10 cellular contexts compared by ENCODE assay signal in genomic region chr1:64163972-64164371, GRCh38. TPM values are rescaled to one million over a fixed set of nuclear protein-coding genes. Genes with fewer than 3 reads are reported as not detected.
DNase-seq lines count a peak whose midpoint lies in the region; ATAC-seq, FAIRE-seq and TF ChIP-seq lines count a peak whose summit lies in the region.
"Had no signal": no experiment of that assay in that cellular context is flagged by ENCODE, and none has a peak within 500 bp of the region (broad histone marks: within the 10 kb centered on the region; RNA-seq: fewer than 3 reads in every experiment).

No MANE protein-coding gene starts in this region.

- POLR2A ChIA-PET in CD8-positive, alpha-beta memory T cell (lab: Charles Lee) = no interaction called here
- POLR2A ChIA-PET in CD4-positive, alpha-beta T cell (lab: Charles Lee) = no interaction called here

- H3K4me3 ChIP-seq in right cardiac atrium (ENCODE audit: low read length) = no peak overlapping the region
- H3K4me3 ChIP-seq in CD8-positive, alpha-beta memory T cell (ENCODE audit: low read length) = no peak overlapping the region

- no peaks in the 10 kb centered on the region for H3K36me3 Mint-ChIP-seq in CD8-positive, alpha-beta memory T cell
- no peaks in the 10 kb centered on the region for H3K36me3 Mint-ChIP-seq in activated T-helper 17 cell treated with anti-CD3 and anti-CD28 coated beads, Interleukin-2, amount 50 U/mL, for 72 hours (ENCODE audit: low read depth)
- H3K36me3 Mint-ChIP-seq in CD4-positive, alpha-beta T cell (ENCODE audit: low read depth) = no peaks in the 10 kb centered on the region
- H3K36me3 Mint-ChIP-seq: naive B cell had no signal

- H3K4me1 ChIP-seq in right cardiac atrium (ENCODE audit: control insufficient read depth, insufficient read depth, low read length) = peaks cover 4% of the 10 kb centered on the region
- no peaks in the 10 kb centered on the region for H3K4me1 ChIP-seq in CD8-positive, alpha-beta memory T cell (ENCODE audit: insufficient read depth, low read length)
- H3K4me1 ChIP-seq: Caco-2 had no signal

- H3K27ac ChIP-seq in right cardiac atrium (ENCODE audit: low read length) = no peak overlapping the region
- H3K27ac ChIP-seq in CD8-positive, alpha-beta memory T cell (ENCODE audit: low read depth, low read length) = no peak overlapping the region
- H3K27ac ChIP-seq in CD4-positive, alpha-beta T cell (ENCODE audit: low read depth, low read length) = no peak overlapping the region

- ATAC-seq in Right ventricle myocardium inferior (peak; percentile 62), right cardiac atrium (peak; percentile 34 to 45)
- no peak for ATAC-seq in activated T-helper 17 cell treated with anti-CD3 and anti-CD28 coated beads, Interleukin-2, amount 50 U/mL, for 72 hours (replicated peaks)
- ATAC-seq in CD4-positive, alpha-beta T cell (ENCODE audit: poor library complexity) = no peak

- CTCF ChIA-PET in CD8-positive, alpha-beta memory T cell (lab: Charles Lee) = no interaction called here
- CTCF ChIA-PET in CD4-positive, alpha-beta T cell (lab: Charles Lee) = no interaction called here

- H3K27ac Mint-ChIP-seq in CD8-positive, alpha-beta memory T cell = no peak overlapping the region
- H3K27ac Mint-ChIP-seq in activated T-helper 17 cell treated with anti-CD3 and anti-CD28 coated beads, Interleukin-2, amount 50 U/mL, for 72 hours = no peak overlapping the region
- no peak overlapping the region for H3K27ac Mint-ChIP-seq in CD4-positive, alpha-beta T cell

- FAIRE-seq in urothelium cell line (lab: Jason Lieb, UNC) = no peak

- peaks cover 0 to 28% of the 10 kb centered on the region in 2 donors for H3K27me3 Mint-ChIP-seq in CD8-positive, alpha-beta memory T cell
- H3K27me3 Mint-ChIP-seq in activated T-helper 17 cell treated with anti-CD3 and anti-CD28 coated beads, Interleukin-2, amount 50 U/mL, for 72 hours = peaks cover 18% of the 10 kb centered on the region
- H3K27me3 Mint-ChIP-seq in CD4-positive, alpha-beta T cell = peaks cover 14% of the 10 kb centered on the region
- H3K27me3 Mint-ChIP-seq: naive B cell had no signal

- intact Hi-C loops in Right ventricle myocardium inferior (cut with DNase I) (no loop called here), cardiac septum (cut with DNase I) (loop anchor here (10.0 kb wide), 1 partner anchor 489 kb away; no protein-coding TSS in a partner anchor), right cardiac atrium (cut with DNase I) (no loop called here)
- intact Hi-C loops in CD4-positive, alpha-beta T cell (cut with DNase I, micrococcal nuclease) = no loop called here

- no peaks in the 10 kb centered on the region for H3K4me1 Mint-ChIP-seq in CD8-positive, alpha-beta memory T cell
- no peaks in the 10 kb centered on the region for H3K4me1 Mint-ChIP-seq in activated T-helper 17 cell treated with anti-CD3 and anti-CD28 coated beads, Interleukin-2, amount 50 U/mL, for 72 hours
- H3K4me1 Mint-ChIP-seq in CD4-positive, alpha-beta T cell (ENCODE audit: low read depth) = no peaks in the 10 kb centered on the region
- H3K4me1 Mint-ChIP-seq: naive B cell had no signal

- H3K4me3 Mint-ChIP-seq in CD8-positive, alpha-beta memory T cell = no peak overlapping the region
- no peak overlapping the region for H3K4me3 Mint-ChIP-seq in activated T-helper 17 cell treated with anti-CD3 and anti-CD28 coated beads, Interleukin-2, amount 50 U/mL, for 72 hours
- H3K4me3 Mint-ChIP-seq in CD4-positive, alpha-beta T cell = no peak overlapping the region
- H3K4me3 Mint-ChIP-seq: naive B cell had no signal

- no peaks in the 10 kb centered on the region for H3K27me3 ChIP-seq in right cardiac atrium (ENCODE audit: control insufficient read depth, insufficient read depth)
- H3K27me3 ChIP-seq in CD8-positive, alpha-beta memory T cell (ENCODE audit: insufficient read depth, low read length, poor library complexity, severe bottlenecking) = peaks cover 9% of the 10 kb centered on the region
- peaks cover 5% of the 10 kb centered on the region for H3K27me3 ChIP-seq in CD4-positive, alpha-beta T cell (ENCODE audit: control insufficient read depth, insufficient read depth, low read length)

- no peaks in the 10 kb centered on the region for H3K36me3 ChIP-seq in CD8-positive, alpha-beta memory T cell (ENCODE audit: insufficient read depth, low read length)

- no peaks in the 10 kb centered on the region for H3K9me3 Mint-ChIP-seq in CD8-positive, alpha-beta memory T cell
- H3K9me3 Mint-ChIP-seq in activated T-helper 17 cell treated with anti-CD3 and anti-CD28 coated beads, Interleukin-2, amount 50 U/mL, for 72 hours = no peaks in the 10 kb centered on the region
- H3K9me3 Mint-ChIP-seq in CD4-positive, alpha-beta T cell = no peaks in the 10 kb centered on the region
- H3K9me3 Mint-ChIP-seq: naive B cell had no signal

- no peak for DNase-seq in Right ventricle myocardium inferior (ENCODE audit: missing footprints)
- DNase-seq in cardiac septum (ENCODE audit: low spot score) = no peak
- DNase-seq in amniotic stem cell (lab: John Stamatoyannopoulos, UW) = peak; percentile 23
- no peak for DNase-seq in right cardiac atrium
- peak; percentile 27 for DNase-seq in urothelium cell line (ENCODE audit: low spot score)
- DNase-seq in CD8-positive, alpha-beta memory T cell = no peak
- DNase-seq in CD4-positive, alpha-beta T cell = no peak
- DNase-seq: Caco-2, naive B cell had no signal

- H3K9me3 ChIP-seq in right cardiac atrium (ENCODE audit: control insufficient read depth, low read length) = no peaks in the 10 kb centered on the region
- no peaks in the 10 kb centered on the region for H3K9me3 ChIP-seq in CD8-positive, alpha-beta memory T cell (ENCODE audit: low read length)
- H3K9me3 ChIP-seq in CD4-positive, alpha-beta T cell (ENCODE audit: control insufficient read depth, low read length) = no peaks in the 10 kb centered on the region
- H3K9me3 ChIP-seq: Caco-2 had no signal

- TF ChIP-seq CTCF in CD4-positive, alpha-beta T cell (IDR thresholded peaks at IDR 0.05) = no peak

- 36% methylated on average over 1 of the region's 1 CpG for WGBS in right cardiac atrium

RNA-seq across cellular contexts. Expression of gene UBE2U, which starts 39.5 kb away (rescaled TPM):
- total RNA-seq in Right ventricle myocardium inferior = 0.95 TPM
- total RNA-seq in cardiac septum = not detected
- not detected for total RNA-seq in right cardiac atrium
- not detected for polyA plus RNA-seq in right cardiac atrium
- total RNA-seq in CD8-positive, alpha-beta memory T cell = not detected
- not detected for polyA plus RNA-seq in CD8-positive, alpha-beta memory T cell
- not detected for total RNA-seq in activated T-helper 17 cell treated with anti-CD3 and anti-CD28 coated beads, Interleukin-2, amount 50 U/mL, for 72 hours
- total RNA-seq in CD4-positive, alpha-beta T cell = not detected
- total RNA-seq: Caco-2 had no signal

Comparison
In these comparisons a context has a peak if more than half of its experiments do, and no peak if none do; other contexts are left out.
1. ATAC-seq: peak in Right ventricle myocardium inferior (single experiment) and right cardiac atrium (2 of 2); none in activated T-helper 17 cell treated with anti-CD3 and anti-CD28 coated beads, Interleukin-2, amount 50 U/mL, for 72 hours (single experiment) and CD4-positive, alpha-beta T cell (single experiment).
2. DNase-seq: peak in amniotic stem cell (single experiment) and urothelium cell line (single experiment); none in Right ventricle myocardium inferior (single experiment), cardiac septum (single experiment), right cardiac atrium (0 of 3), CD8-positive, alpha-beta memory T cell (0 of 5) and CD4-positive, alpha-beta T cell (0 of 10).